In the genomic region with DNA sequence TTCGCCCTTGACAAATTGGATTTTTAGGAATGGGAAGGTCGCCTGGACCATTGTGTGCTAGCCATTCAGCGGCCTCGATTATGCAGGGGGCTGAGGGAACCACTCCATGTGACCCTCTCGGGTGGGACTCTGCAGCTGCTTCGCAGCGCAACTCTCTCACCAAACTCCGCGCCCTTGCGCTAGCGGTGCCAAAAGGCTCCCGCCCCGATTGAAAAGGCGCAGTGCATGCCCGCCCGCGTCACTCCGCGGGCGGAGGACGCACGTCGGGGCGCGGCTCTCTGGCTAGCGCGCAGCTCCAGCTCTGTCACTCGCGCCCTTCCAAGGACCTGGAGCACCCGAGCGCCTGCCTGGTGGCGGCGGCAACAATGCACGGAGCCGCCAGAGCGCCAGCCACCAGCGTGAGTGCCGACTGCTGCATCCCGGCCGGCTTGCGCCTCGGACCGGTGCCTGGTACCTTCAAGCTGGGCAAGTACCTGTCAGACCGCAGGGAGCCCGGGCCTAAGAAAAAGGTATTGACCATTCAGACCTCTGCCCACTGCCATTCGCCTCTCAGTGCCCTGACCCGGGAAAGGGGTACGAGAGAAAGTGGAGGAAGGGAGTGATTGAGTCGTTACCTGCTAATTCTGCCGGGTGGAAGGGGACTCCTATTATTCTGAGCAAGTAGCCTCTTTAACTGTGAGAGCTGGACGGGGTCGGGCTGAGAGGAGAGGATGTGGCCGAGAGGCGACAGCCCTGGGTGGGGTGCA, we compare ENCODE assay signal across 19 cellular contexts. TPM values are rescaled to one million over a fixed set of nuclear protein-coding genes. Genes with fewer than 3 reads are reported as not detected.
A peak's percentile ranks its signal among the peaks of the same experiment; 100 is the strongest.
DNase-seq lines count a peak whose midpoint lies in the region; ATAC-seq, FAIRE-seq and TF ChIP-seq lines count a peak whose summit lies in the region.
"Had no signal": no experiment of that assay in that cellular context is flagged by ENCODE, and none has a peak within 500 bp of the region (broad histone marks: within the 10 kb centered on the region; RNA-seq: fewer than 3 reads in every experiment).

A gene (plus strand): TSS at position 164 of the 746 bp plus-strand sequence. CDS start 202 bp downstream, at position 366.

- peaks cover 93% of the 10 kb centered on the region for H3K27me3 Mint-ChIP-seq in T-helper 2 cell treated with Interferon-gamma antibody and Interleukin-4, amounts not matched to agents 5 μg/mL and 100 μg/mL, for 36 hours (ENCODE audit: low read depth)

- ATAC-seq in K562 (no peak), mucosa of descending colon (peak; percentile 43), GM19452 (IDR thresholded peaks at IDR 0.05; ENCODE audit: unreplicated experiment) (no peak)

- no peak for TF ChIP-seq EP300 in K562 (IDR thresholded peaks at IDR 0.05; ENCODE audit: low read length)

- no peak for FAIRE-seq in K562 (lab: Jason Lieb, UNC)

- H3K9me3 Mint-ChIP-seq in T-helper 2 cell treated with Interferon-gamma antibody and Interleukin-4, amounts not matched to agents 5 μg/mL and 100 μg/mL, for 36 hours = no peaks in the 10 kb centered on the region
- H3K9me3 Mint-ChIP-seq: central memory CD8-positive, alpha-beta T cell had no signal

- H3K4me2 ChIP-seq in K562 (ENCODE audit: insufficient read depth, low read length) = no peak within 1 kb of the TSS

- BruUV-seq in K562 (replicated peaks; lab: Mats Ljungman, UMichigan) = no TSS peak

- no peak for DNase-seq in T-helper 2 cell treated with Interferon-gamma antibody and Interleukin-4, amounts not matched to agents 5 μg/mL and 100 μg/mL, for 36 hours (ENCODE audit: low spot score)
- no peak for DNase-seq in T-helper 2 cell
- DNase-seq in ELF-1 (ENCODE audit: low read depth, low spot score) = peak; percentile 36
- DNase-seq in K562 (ENCODE audit: extremely low read depth in 1 of 4, low spot score in 3 of 4) = no peak
- DNase-seq in mucosa of descending colon = peak in 1 of 3 donors; percentile 36
- DNase-seq in NCI-H187 treated with DMSO at 0.1 percent for 48 hours (lab: John Stamatoyannopoulos, UW) = no peak
- DNase-seq in NCI-H774 (lab: John Stamatoyannopoulos, UW) = no peak
- DNase-seq: DMS79, GOT3, NCI-H1436, NCI-H510A treated with DMSO at 0.1 percent for 48 hours, SHP77 treated with DMSO at 0.1 percent for 48 hours, substantia nigra had no signal

- peaks cover 42% of the 10 kb centered on the region for H3K4me1 Mint-ChIP-seq in T-helper 2 cell treated with Interferon-gamma antibody and Interleukin-4, amounts not matched to agents 5 μg/mL and 100 μg/mL, for 36 hours (ENCODE audit: low read depth)

- POLR2A ChIA-PET in K562 (lab: Yijun Ruan, JAX) = no interaction called here

- in situ Hi-C loops in K562 (cut with MboI) = no loop called here

- peaks cover 3 to 21% of the 10 kb centered on the region in 2 experiments; a peak in 3 of 5 replicates for H3K4me1 ChIP-seq in K562 (replicated peaks in 1 of 2; ENCODE audit: control insufficient read depth in 2 of 2, insufficient read depth in 2 of 2, low read length in 2 of 2)
- peaks cover 29% of the 10 kb centered on the region for H3K4me1 ChIP-seq in mucosa of descending colon (ENCODE audit: low read depth)

- intact Hi-C loops in K562 (cut with micrococcal nuclease) (no loop called here), mucosa of descending colon (cut with DNase I, micrococcal nuclease) (no loop called here)

- H3K27ac Mint-ChIP-seq in T-helper 2 cell treated with Interferon-gamma antibody and Interleukin-4, amounts not matched to agents 5 μg/mL and 100 μg/mL, for 36 hours = peak within 1 kb of the TSS; percentile 26

- no peak within 1 kb of the TSS for H3K27ac ChIP-seq in K562 (ENCODE audit: extremely low read depth, low read depth, low read length)
- H3K27ac ChIP-seq: prostate gland had no signal

- TF ChIP-seq RAD21 in K562 (CRISPR knock-in tag; conservative IDR thresholded peaks at IDR 0.05 in 1 of 2, IDR thresholded peaks at IDR 0.05 in 1 of 2) = no peak

- H3K79me2 ChIP-seq in K562 (ENCODE audit: control insufficient read depth, insufficient read depth, low read length) = no peaks in the 10 kb centered on the region

- H3K9me1 ChIP-seq in K562 (ENCODE audit: control insufficient read depth, insufficient read depth, low read length) = no peaks in the 10 kb centered on the region

- H3K9ac ChIP-seq in K562 (ENCODE audit: insufficient read depth in 1 of 2, low read depth in 2 of 2, low read length in 2 of 2) = no peak within 1 kb of the TSS

- no peaks in the 10 kb centered on the region for H3K36me3 ChIP-seq in K562 (ENCODE audit: control insufficient read depth, insufficient read depth, low read length)
- no peaks in the 10 kb centered on the region for H3K36me3 ChIP-seq in mucosa of descending colon (ENCODE audit: low read depth)
- H3K36me3 ChIP-seq: prostate gland had no signal

- peaks cover 6% of the 10 kb centered on the region for H3K36me3 Mint-ChIP-seq in T-helper 2 cell treated with Interferon-gamma antibody and Interleukin-4, amounts not matched to agents 5 μg/mL and 100 μg/mL, for 36 hours (ENCODE audit: low read depth)
- H3K36me3 Mint-ChIP-seq: activated naive CD8-positive, alpha-beta T cell had no signal

- TF ChIP-seq POLR2A in K562 (conservative IDR thresholded peaks at IDR 0.05) = no peak

- TF ChIP-seq CTCF in K562 (IDR thresholded peaks at IDR 0.05 in 2 of 3, conservative IDR thresholded peaks at IDR 0.05 in 1 of 3; ENCODE audit: insufficient read depth in 2 of 3, low read depth in 1 of 3, low read length in 3 of 3) (no peak), mucosa of descending colon (IDR thresholded peaks at IDR 0.05) (no peak)

- H3K4me3 Mint-ChIP-seq in T-helper 2 cell treated with Interferon-gamma antibody and Interleukin-4, amounts not matched to agents 5 μg/mL and 100 μg/mL, for 36 hours = no peak within 1 kb of the TSS
- H3K4me3 Mint-ChIP-seq: activated naive CD8-positive, alpha-beta T cell; central memory CD8-positive, alpha-beta T cell had no signal

- WGBS in K562 (ENCODE audit: insufficient coverage, low coverage, missing lambda C conversion rate) = 41% methylated on average over 41 of the region's 54 CpGs

- H2AFZ ChIP-seq in K562 (ENCODE audit: low read depth, low read length) = no peak within 1 kb of the TSS

- H3K4me3 ChIP-seq in K562 (no peak within 1 kb of the TSS), mucosa of descending colon (no peak within 1 kb of the TSS)
- H3K4me3 ChIP-seq: prostate gland had no signal

- no peaks in the 10 kb centered on the region for H4K20me1 ChIP-seq in K562 (replicated peaks; ENCODE audit: control insufficient read depth, insufficient read depth, low read length)

- CTCF ChIA-PET in K562 (lab: Yijun Ruan, JAX; ENCODE audit: low intra/inter-chr PET ratio) = no interaction called here

- H3K9me3 ChIP-seq in K562 (replicated peaks; ENCODE audit: control insufficient read depth, insufficient read depth, low read depth, low read length) (no peaks in the 10 kb centered on the region), mucosa of descending colon (no peaks in the 10 kb centered on the region)
- H3K9me3 ChIP-seq: prostate gland had no signal

- peaks cover 43 to 64% of the 10 kb centered on the region in 2 experiments for H3K27me3 ChIP-seq in K562 (ENCODE audit: control insufficient read depth in 2 of 2, insufficient read depth in 2 of 2, low read length in 2 of 2)

TF ChIP-seq in K562, 482 proteins besides CTCF, POLR2A, EP300 and RAD21 (continues in another document):
- TF ChIP-seq, protein P1, sequence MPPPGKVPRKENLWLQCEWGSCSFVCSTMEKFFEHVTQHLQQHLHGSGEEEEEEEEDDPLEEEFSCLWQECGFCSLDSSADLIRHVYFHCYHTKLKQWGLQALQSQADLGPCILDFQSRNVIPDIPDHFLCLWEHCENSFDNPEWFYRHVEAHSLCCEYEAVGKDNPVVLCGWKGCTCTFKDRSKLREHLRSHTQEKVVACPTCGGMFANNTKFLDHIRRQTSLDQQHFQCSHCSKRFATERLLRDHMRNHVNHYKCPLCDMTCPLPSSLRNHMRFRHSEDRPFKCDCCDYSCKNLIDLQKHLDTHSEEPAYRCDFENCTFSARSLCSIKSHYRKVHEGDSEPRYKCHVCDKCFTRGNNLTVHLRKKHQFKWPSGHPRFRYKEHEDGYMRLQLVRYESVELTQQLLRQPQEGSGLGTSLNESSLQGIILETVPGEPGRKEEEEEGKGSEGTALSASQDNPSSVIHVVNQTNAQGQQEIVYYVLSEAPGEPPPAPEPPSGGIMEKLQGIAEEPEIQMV (tag; conservative IDR thresholded peaks at IDR 0.05; ENCODE audit: low read depth) = no peak
- TF ChIP-seq, protein P2, sequence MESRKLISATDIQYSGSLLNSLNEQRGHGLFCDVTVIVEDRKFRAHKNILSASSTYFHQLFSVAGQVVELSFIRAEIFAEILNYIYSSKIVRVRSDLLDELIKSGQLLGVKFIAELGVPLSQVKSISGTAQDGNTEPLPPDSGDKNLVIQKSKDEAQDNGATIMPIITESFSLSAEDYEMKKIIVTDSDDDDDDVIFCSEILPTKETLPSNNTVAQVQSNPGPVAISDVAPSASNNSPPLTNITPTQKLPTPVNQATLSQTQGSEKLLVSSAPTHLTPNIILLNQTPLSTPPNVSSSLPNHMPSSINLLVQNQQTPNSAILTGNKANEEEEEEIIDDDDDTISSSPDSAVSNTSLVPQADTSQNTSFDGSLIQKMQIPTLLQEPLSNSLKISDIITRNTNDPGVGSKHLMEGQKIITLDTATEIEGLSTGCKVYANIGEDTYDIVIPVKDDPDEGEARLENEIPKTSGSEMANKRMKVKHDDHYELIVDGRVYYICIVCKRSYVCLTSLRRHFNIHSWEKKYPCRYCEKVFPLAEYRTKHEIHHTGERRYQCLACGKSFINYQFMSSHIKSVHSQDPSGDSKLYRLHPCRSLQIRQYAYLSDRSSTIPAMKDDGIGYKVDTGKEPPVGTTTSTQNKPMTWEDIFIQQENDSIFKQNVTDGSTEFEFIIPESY (CRISPR knock-in tag; IDR thresholded peaks at IDR 0.05) = peak; percentile 78
- TF ChIP-seq NR4A1 (CRISPR knock-in tag; IDR thresholded peaks at IDR 0.05) (no peak), NR4A1 (tag; IDR thresholded peaks at IDR 0.05) (no peak)

RNA-seq across cellular contexts. Expression of the gene that starts here (rescaled TPM):
- total RNA-seq in K562 (2011; cell fraction: chromatin; rRNA removed; ENCODE audit: low replicate concordance) = not detected in 2 replicates
- not detected in 2 replicates for total RNA-seq in K562 (2011; cell fraction: nucleolus; rRNA removed)
- total RNA-seq in K562 (2011; cell fraction: nucleoplasm; rRNA removed) = not detected in 2 replicates
- total RNA-seq in K562 (2014; rRNA removed) (not detected in 2 replicates), K562 (2014; rRNA removed; fragmentation: Illumina TruSeq; extraction: Trizol) (not detected in 2 replicates), K562 (2015; rRNA removed; fragmentation: Illumina TruSeq; extraction: Trizol) (not detected in 2 replicates), K562 (2021) (not detected in 2 replicates), mucosa of descending colon (not detected)
- polyA plus RNA-seq in K562 (2011; rRNA removed) (not detected in 2 replicates), K562 (2014; fragmentation: Illumina TruSeq; extraction: Trizol) (not detected in 2 replicates), K562 (2014; fragmentation: Nextera tagmentation; extraction: Ambion mirVana) (not detected), K562 (2014; rRNA removed) (not detected in 2 replicates)
- not detected in 2 replicates for polyA plus RNA-seq in K562 (2011; cell fraction: cytosol; rRNA removed)
- not detected in 2 replicates for polyA plus RNA-seq in K562 (2011; cell fraction: nucleus; rRNA removed)
- not detected in 2 replicates for polyA plus RNA-seq in K562 (2012)
- polyA minus RNA-seq in K562 (2011; rRNA and poly(A)+ RNA removed) = not detected in 2 replicates
- polyA minus RNA-seq in K562 (2011; cell fraction: cytosol; rRNA and poly(A)+ RNA removed) = not detected in 2 replicates
- polyA minus RNA-seq in K562 (2011; cell fraction: nucleus; rRNA and poly(A)+ RNA removed) = not detected in 2 replicates
- total RNA-seq: glomerular endothelial cell, mucosa of gallbladder had no signal

Comparison
In these comparisons a context has a peak if more than half of its experiments do, and no peak if none do; other contexts are left out.
1. Peak in ATAC-seq in mucosa of descending colon; RNA of the gene not detected or under 1 TPM.